14 cellular contexts compared by ENCODE assay signal in the genomic region with DNA sequence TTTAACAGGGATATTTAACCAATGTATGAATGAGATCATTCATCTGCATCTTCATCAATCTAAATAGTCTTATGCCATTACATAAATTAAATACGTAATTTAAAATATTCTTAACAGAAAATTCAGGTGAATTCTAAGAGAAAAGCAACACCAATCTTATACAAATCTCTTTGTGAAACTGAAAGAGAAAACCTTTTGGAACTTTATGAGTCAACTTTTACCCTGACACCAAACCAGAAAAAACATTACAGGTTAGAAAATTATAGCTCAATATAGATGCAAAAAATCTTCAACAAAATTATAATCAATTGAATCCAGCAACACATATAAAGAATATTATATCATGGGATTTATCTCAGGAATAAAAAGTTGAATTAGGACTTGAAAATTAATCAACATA.
DNase-seq lines count a peak whose midpoint lies in the region; ATAC-seq and FAIRE-seq lines count a peak whose summit lies in the region.
"Had no signal": no experiment of that assay in that cellular context is flagged by ENCODE, and none has a peak within 500 bp of the region (broad histone marks: within the 10 kb centered on the region; RNA-seq: fewer than 3 reads in every experiment).

No MANE protein-coding gene starts in this region.

- ATAC-seq in GM18498 (IDR thresholded peaks at IDR 0.05; ENCODE audit: unreplicated experiment) (peak; percentile 57), GM19395 (IDR thresholded peaks at IDR 0.05; ENCODE audit: unreplicated experiment) (peak; percentile 63), HG02678 (IDR thresholded peaks at IDR 0.05; ENCODE audit: unreplicated experiment) (peak; percentile 55), HG03442 (IDR thresholded peaks at IDR 0.05; ENCODE audit: unreplicated experiment) (peak; percentile 41)
- ATAC-seq: activated T-cell treated with anti-CD3 and anti-CD28 coated beads, Interleukin-2, amount 50 U/mL, for 72 hours; psoas muscle had no signal

- FAIRE-seq in HTR-8/SVneo (lab: Jason Lieb, UNC) = no peak

- no peak for DNase-seq in nucleus accumbens (lab: John Stamatoyannopoulos, UW)
- DNase-seq in HTR-8/SVneo (ENCODE audit: insufficient read length, low spot score) = no peak
- DNase-seq in central memory CD4-positive, alpha-beta T cell = no peak
- DNase-seq in NCI-H2081 treated with DMSO at 0.1 percent for 48 hours (lab: John Stamatoyannopoulos, UW) = no peak
- DNase-seq: activated T-cell treated with anti-CD3 and anti-CD28 coated beads, Interleukin-2, amount 50 U/mL, for 72 hours; GDM1; left ventricle myocardium inferior; NCI-H1930; psoas muscle; SHP77 treated with DMSO at 0.1 percent for 48 hours had no signal
